14 cellular contexts compared by ENCODE assay signal in the genomic region with DNA sequence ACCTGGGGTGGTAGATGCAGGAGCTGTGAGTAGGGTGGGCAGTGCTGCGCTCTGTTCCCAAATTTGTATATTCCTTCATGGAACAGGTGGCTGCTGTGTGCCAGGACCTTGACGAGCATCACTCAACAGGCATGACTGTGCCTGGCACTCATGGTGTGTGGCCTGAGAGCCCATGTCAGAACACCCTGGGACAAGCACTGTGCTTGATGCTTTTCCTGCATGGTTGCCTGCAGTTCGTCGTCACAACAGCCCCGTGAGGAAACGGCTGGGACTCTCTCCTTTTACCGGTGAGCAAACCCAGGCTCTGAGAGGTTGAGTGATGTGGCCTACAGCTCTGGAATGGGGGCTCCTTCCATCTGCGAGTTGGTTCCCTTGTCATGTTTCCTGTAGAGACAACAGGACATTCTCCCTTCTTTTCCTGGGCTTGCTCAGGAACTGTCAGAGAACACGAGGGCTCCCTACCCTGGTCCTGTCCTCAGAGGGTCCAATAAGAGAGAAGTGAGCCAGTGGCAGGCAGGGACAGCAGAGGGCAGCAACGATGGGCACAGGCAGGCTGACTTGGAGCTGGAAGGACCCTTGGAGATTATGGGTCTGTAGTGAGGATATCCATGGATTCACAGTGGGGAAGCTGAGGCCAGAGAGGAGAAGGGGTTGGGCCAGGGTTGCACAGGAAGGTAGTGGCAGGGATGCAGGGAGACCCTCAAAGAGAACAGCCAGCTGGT. TPM values are rescaled to one million over a fixed set of nuclear protein-coding genes. Genes with fewer than 3 reads are reported as not detected.
DNase-seq lines count a peak whose midpoint lies in the region; ATAC-seq, FAIRE-seq and TF ChIP-seq lines count a peak whose summit lies in the region.
"Had no signal": no experiment of that assay in that cellular context is flagged by ENCODE, and none has a peak within 500 bp of the region (broad histone marks: within the 10 kb centered on the region; RNA-seq: fewer than 3 reads in every experiment).

No MANE protein-coding gene starts in this region.

- no peak for TF ChIP-seq EP300 in upper lobe of left lung (IDR thresholded peaks at IDR 0.05)

- peaks cover 15% of the 10 kb centered on the region; the same call in 1 of the 2 replicates for H3F3A ChIP-seq in SU-DHL-6 (ENCODE audit: insufficient read depth)

- H3K27me3 ChIP-seq in SU-DHL-6 (ENCODE audit: low read length): no peaks in the 10 kb centered on the region
- H3K27me3 ChIP-seq in upper lobe of left lung: no peaks in the 10 kb centered on the region
- H3K27me3 ChIP-seq: BLaER1 treated with 17β-estradiol and CSF1 and Interleukin-3, amounts not matched to agents 10 nM and 100 nM had no signal

- peak; percentile 76 for FAIRE-seq in GM12891 (lab: Jason Lieb, UNC)
- FAIRE-seq: endometrium had no signal

- TF ChIP-seq POLR2A in GM12891 (IDR thresholded peaks at IDR 0.05; ENCODE audit: low read depth, low read length): no peak
- TF ChIP-seq POLR2A in upper lobe of left lung (IDR thresholded peaks at IDR 0.05): no peak

- H3K27ac ChIP-seq in SU-DHL-6 (ENCODE audit: low read depth, low read length): peak overlapping the region; percentile 42
- peak overlapping the region in 1 of 4 donors; percentile 28 for H3K27ac ChIP-seq in upper lobe of left lung
- H3K27ac ChIP-seq: BLaER1 treated with 17β-estradiol and CSF1 and Interleukin-3, amounts not matched to agents 10 nM and 100 nM had no signal

- WGBS in upper lobe of left lung, 2 donors: 55 to 62% methylated on average over 9 to 10 of the region's 10 CpGs

- H3K4me1 ChIP-seq in upper lobe of left lung: peaks cover 7 to 33% (median 18%) of the 10 kb centered on the region in 4 donors

- H3K4me2 ChIP-seq in SU-DHL-6 (ENCODE audit: low read depth, low read length, poor library complexity, severe bottlenecking): peak overlapping the region; percentile 90
- H3K4me2 ChIP-seq: BLaER1 treated with 17β-estradiol and CSF1 and Interleukin-3, amounts not matched to agents 10 nM and 100 nM had no signal

- ATAC-seq in upper lobe of left lung (ENCODE audit: low FRiP score in 2 of 2): no peak

- H3K4me3 ChIP-seq in AG09309 (ENCODE audit: control insufficient read depth, low read depth, low read length) (no peak overlapping the region), SU-DHL-6 (ENCODE audit: insufficient read depth, low read length, poor library complexity, severe bottlenecking) (peak overlapping the region; percentile 68), fibroblast of pulmonary artery (replicated peaks; ENCODE audit: low read depth, low read length) (no peak overlapping the region), upper lobe of left lung (no peak overlapping the region)
- H3K4me3 ChIP-seq: BLaER1 treated with 17β-estradiol and CSF1 and Interleukin-3, amounts not matched to agents 10 nM and 100 nM had no signal

- TF ChIP-seq CTCF in AG09309 (IDR thresholded peaks at IDR 0.05; ENCODE audit: control insufficient read depth, insufficient read depth, low read depth, low read length, missing control alignments) (peak; percentile 27), SU-DHL-6 (IDR thresholded peaks at IDR 0.05; ENCODE audit: insufficient read depth, low read length, poor library complexity, severe bottlenecking) (peak; percentile 16), fibroblast of pulmonary artery (IDR thresholded peaks at IDR 0.05; ENCODE audit: low read length, missing control alignments) (peak; percentile 21), upper lobe of left lung (IDR thresholded peaks at IDR 0.05) (no peak)

- peaks cover 57% of the 10 kb centered on the region for H3K79me2 ChIP-seq in SU-DHL-6 (ENCODE audit: insufficient read depth, low read length)

- DNase-seq in AG09309 (ENCODE audit: low read depth) (no peak), GM12891 (ENCODE audit: insufficient read length, low spot score) (no peak), fibroblast of pulmonary artery (ENCODE audit: low read depth) (no peak), upper lobe of left lung (no peak), iPS-NIHi7 (ENCODE audit: extremely low spot score) (no peak), NCI-H774 (lab: John Stamatoyannopoulos, UW) (no peak), NCI-H2081 treated with DMSO at 0.1 percent for 48 hours (lab: John Stamatoyannopoulos, UW) (no peak)
- DNase-seq: activated CD4-positive, alpha-beta memory T cell treated with anti-CD3 and anti-CD28 coated beads for 36 hours; MV-4-11; NCI-H2227 treated with DMSO at 0.1 percent for 48 hours; stimulated activated CD4-positive, alpha-beta T cell treated with anti-CD3 and anti-CD28 coated beads, Interleukin-1b, Interleukin-23, amount 100 ng/mL, for 48 hours had no signal

- no peaks in the 10 kb centered on the region; the same call in 1 of the 2 replicates for H4K20me1 ChIP-seq in SU-DHL-6 (ENCODE audit: low read depth, low read length)

- H3K36me3 ChIP-seq in SU-DHL-6 (ENCODE audit: low read length) (peaks cover 10% of the 10 kb centered on the region; the same call in 1 of the 2 replicates), upper lobe of left lung (peaks cover 0 to 3% (median 0%) of the 10 kb centered on the region in 4 donors)

- peak overlapping the region; percentile 65 for H3K9ac ChIP-seq in SU-DHL-6 (ENCODE audit: low read length)

- no peak overlapping the region for H2AFZ ChIP-seq in SU-DHL-6 (ENCODE audit: low read depth, low read length, severe bottlenecking)

- H3K9me2 ChIP-seq in SU-DHL-6 (replicated peaks; ENCODE audit: insufficient read depth, low read length): no peaks in the 10 kb centered on the region

- H3K9me3 ChIP-seq in SU-DHL-6 (ENCODE audit: insufficient read depth, low read length): no peaks in the 10 kb centered on the region
- H3K9me3 ChIP-seq in upper lobe of left lung: no peaks in the 10 kb centered on the region

TF ChIP-seq in GM12891, 5 proteins besides CTCF, POLR2A, EP300 and RAD21:
- TF ChIP-seq PAX5 (IDR thresholded peaks at IDR 0.05; ENCODE audit: insufficient read depth, low read length, severe bottlenecking) (no peak), TAF1 (IDR thresholded peaks at IDR 0.05; ENCODE audit: low read depth, low read length) (no peak), SPI1 (IDR thresholded peaks at IDR 0.05; ENCODE audit: low read depth, low read length) (no peak), POLR2AphosphoS5 (IDR thresholded peaks at IDR 0.05; ENCODE audit: low read depth, low read length) (no peak), POU2F2 (IDR thresholded peaks at IDR 0.05; ENCODE audit: low read depth, low read length) (no peak)

RNA-seq across cellular contexts. Expression of a gene that starts 37.4 kb away (rescaled TPM):
- 47.7 TPM for polyA plus RNA-seq in GM12891 (2012; ENCODE audit: low read depth, missing spikeins)
- total RNA-seq in upper lobe of left lung: 100 to 1,000 TPM in 1 of 6 donors, 10 to 100 TPM in 5; 57.7 to 116 (median 67.9) TPM

RNA-seq across cellular contexts. Expression of a gene that starts 57.4 kb away (rescaled TPM):
- 189 TPM for polyA plus RNA-seq in GM12891 (2012; ENCODE audit: low read depth, missing spikeins)
- 100 to 1,000 TPM; 402 to 605 (median 482) TPM for total RNA-seq in upper lobe of left lung

Comparison
In these comparisons a context has a peak if more than half of its experiments do, and no peak if none do; other contexts are left out.
1. CTCF ChIP-seq: peak in AG09309 (single experiment), SU-DHL-6 (single experiment) and fibroblast of pulmonary artery (single experiment); none in upper lobe of left lung (0 of 6).